16 cellular contexts compared by ENCODE assay signal in genomic region chr6:28525496-28526039, GRCh38. TPM values are rescaled to one million over a fixed set of nuclear protein-coding genes. Genes with fewer than 3 reads are reported as not detected.
DNase-seq lines count a peak whose midpoint lies in the region; ATAC-seq and TF ChIP-seq lines count a peak whose summit lies in the region.
"Had no signal": no experiment of that assay in that cellular context is flagged by ENCODE, and none has a peak within 500 bp of the region (broad histone marks: within the 10 kb centered on the region; RNA-seq: fewer than 3 reads in every experiment).

TSS of gene GPX5 (plus strand) at chr6:28525881. CDS start at chr6:28526014, 133 bp downstream.

- CTCF ChIA-PET in activated CD4-positive, alpha-beta T cell treated with anti-CD3 and anti-CD28 coated beads for 36 hours (lab: Charles Lee), result no interaction called here
- CTCF ChIA-PET in naive thymus-derived CD4-positive, alpha-beta T cell (lab: Charles Lee), result interaction anchor here (1.0 kb wide), 1 partner anchor 15 kb away, joined by 3 read pairs; no protein-coding TSS in a partner anchor

- DNase-seq in activated CD4-positive, alpha-beta T cell treated with anti-CD3 and anti-CD28 coated beads for 36 hours, result peak; percentile 45
- no peak for DNase-seq in activated CD4-positive, alpha-beta T cell treated with anti-CD3 and anti-CD28 coated beads for 4 hours
- DNase-seq in HT1080 (ENCODE audit: low read depth) (peak; percentile 50), prostate gland (ENCODE audit: low spot score) (no peak), endothelial cell (ENCODE audit: low spot score) (no peak)
- DNase-seq in naive thymus-derived CD4-positive, alpha-beta T cell, result peak in 6 of 9 donors; percentile 12 to 37 (median 22)
- DNase-seq: H7, NCI-H2107, right lobe of liver, SIG-M5, T1000 had no signal

- POLR2A ChIA-PET in activated CD4-positive, alpha-beta T cell treated with anti-CD3 and anti-CD28 coated beads for 36 hours (lab: Charles Lee), result no interaction called here
- POLR2A ChIA-PET in naive thymus-derived CD4-positive, alpha-beta T cell (lab: Charles Lee), result interaction anchor here (0.6 to 0.7 kb wide), 2 partner anchors 19 to 635 kb away, joined by 3 read pairs; a partner anchor contains a TSS

- no peaks in the 10 kb centered on the region for H3K36me3 Mint-ChIP-seq in activated CD4-positive, alpha-beta T cell treated with anti-CD3 and anti-CD28 coated beads for 36 hours (ENCODE audit: low read depth)
- no peaks in the 10 kb centered on the region for H3K36me3 Mint-ChIP-seq in activated T-helper 17 cell treated with anti-CD3 and anti-CD28 coated beads, Interleukin-2, amount 50 U/mL, for 72 hours (ENCODE audit: low read depth)
- H3K36me3 Mint-ChIP-seq in naive thymus-derived CD4-positive, alpha-beta T cell, result peaks cover 0 to 2% (median 0%) of the 10 kb centered on the region in 5 donors
- no peaks in the 10 kb centered on the region for H3K36me3 Mint-ChIP-seq in endothelial cell (ENCODE audit: low read depth, unreplicated experiment)

- no peaks in the 10 kb centered on the region for H3K9me3 ChIP-seq in naive thymus-derived CD4-positive, alpha-beta T cell (ENCODE audit: control insufficient read depth in 2 of 3, low read length in 3 of 3)
- H3K9me3 ChIP-seq in prostate gland, result no peaks in the 10 kb centered on the region
- H3K9me3 ChIP-seq: neutrophil, right lobe of liver had no signal

- H3K27me3 ChIP-seq in naive thymus-derived CD4-positive, alpha-beta T cell (ENCODE audit: control insufficient read depth in 2 of 2, insufficient read depth in 2 of 2, low read length in 2 of 2), result no peaks in the 10 kb centered on the region
- no peaks in the 10 kb centered on the region for H3K27me3 ChIP-seq in prostate gland (replicated peaks; ENCODE audit: insufficient read depth)
- H3K27me3 ChIP-seq: right lobe of liver had no signal

- no peak within 1 kb of the TSS for H3K27ac ChIP-seq in naive thymus-derived CD4-positive, alpha-beta T cell (ENCODE audit: low read depth, low read length)
- H3K27ac ChIP-seq in prostate gland, result no peak within 1 kb of the TSS
- H3K27ac ChIP-seq: neutrophil, right lobe of liver had no signal

- 68% methylated on average over 10 of the region's 10 CpGs for WGBS in prostate gland

- H3K4me1 ChIP-seq in naive thymus-derived CD4-positive, alpha-beta T cell (ENCODE audit: control insufficient read depth in 2 of 2, insufficient read depth in 2 of 2, low read length in 2 of 2), result peaks cover 0 to 25% of the 10 kb centered on the region in 2 donors
- no peaks in the 10 kb centered on the region for H3K4me1 ChIP-seq in prostate gland (replicated peaks)
- H3K4me1 ChIP-seq: right lobe of liver had no signal

- intact Hi-C loops in activated CD4-positive, alpha-beta T cell treated with anti-CD3 and anti-CD28 coated beads for 36 hours (cut with DNase I, micrococcal nuclease), result no loop called here
- intact Hi-C loops in naive thymus-derived CD4-positive, alpha-beta T cell (cut with micrococcal nuclease), result no loop called here
- intact Hi-C loops in prostate gland (cut with DNase I), result no loop called here

- no peak for TF ChIP-seq POLR2A in prostate gland (IDR thresholded peaks at IDR 0.05)

- H3K9me3 Mint-ChIP-seq in activated CD4-positive, alpha-beta T cell treated with anti-CD3 and anti-CD28 coated beads for 36 hours (ENCODE audit: low read depth), result no peaks in the 10 kb centered on the region
- no peaks in the 10 kb centered on the region for H3K9me3 Mint-ChIP-seq in activated T-helper 17 cell treated with anti-CD3 and anti-CD28 coated beads, Interleukin-2, amount 50 U/mL, for 72 hours
- H3K9me3 Mint-ChIP-seq in naive thymus-derived CD4-positive, alpha-beta T cell, result no peaks in the 10 kb centered on the region
- H3K9me3 Mint-ChIP-seq in endothelial cell (ENCODE audit: unreplicated experiment), result no peaks in the 10 kb centered on the region

- peaks cover 30% of the 10 kb centered on the region for H3K27me3 Mint-ChIP-seq in activated CD4-positive, alpha-beta T cell treated with anti-CD3 and anti-CD28 coated beads for 36 hours
- peaks cover 26% of the 10 kb centered on the region for H3K27me3 Mint-ChIP-seq in activated T-helper 17 cell treated with anti-CD3 and anti-CD28 coated beads, Interleukin-2, amount 50 U/mL, for 72 hours
- peaks cover 0 to 60% (median 42%) of the 10 kb centered on the region in 5 donors for H3K27me3 Mint-ChIP-seq in naive thymus-derived CD4-positive, alpha-beta T cell
- H3K27me3 Mint-ChIP-seq in endothelial cell (ENCODE audit: unreplicated experiment), result no peaks in the 10 kb centered on the region

- no peak for TF ChIP-seq CTCF in prostate gland (IDR thresholded peaks at IDR 0.05)
- no peak for TF ChIP-seq CTCF in endothelial cell (IDR thresholded peaks at IDR 0.05; ENCODE audit: unreplicated experiment)

- H3K4me3 Mint-ChIP-seq in activated CD4-positive, alpha-beta T cell treated with anti-CD3 and anti-CD28 coated beads for 36 hours, result no peak within 1 kb of the TSS
- H3K4me3 Mint-ChIP-seq in activated T-helper 17 cell treated with anti-CD3 and anti-CD28 coated beads, Interleukin-2, amount 50 U/mL, for 72 hours, result no peak within 1 kb of the TSS
- peak within 1 kb of the TSS in 3 of 10 donors; percentile 5 to 23 (median 10) for H3K4me3 Mint-ChIP-seq in naive thymus-derived CD4-positive, alpha-beta T cell
- H3K4me3 Mint-ChIP-seq in endothelial cell (ENCODE audit: unreplicated experiment), result no peak within 1 kb of the TSS

- H3K4me1 Mint-ChIP-seq in activated CD4-positive, alpha-beta T cell treated with anti-CD3 and anti-CD28 coated beads for 36 hours, result peaks cover 26% of the 10 kb centered on the region
- H3K4me1 Mint-ChIP-seq in activated T-helper 17 cell treated with anti-CD3 and anti-CD28 coated beads, Interleukin-2, amount 50 U/mL, for 72 hours, result peaks cover 8% of the 10 kb centered on the region
- H3K4me1 Mint-ChIP-seq in naive thymus-derived CD4-positive, alpha-beta T cell, result peaks cover 10 to 40% (median 30%) of the 10 kb centered on the region in 7 donors
- H3K4me1 Mint-ChIP-seq in endothelial cell (ENCODE audit: unreplicated experiment), result peaks cover 10% of the 10 kb centered on the region

- ATAC-seq in activated CD4-positive, alpha-beta T cell treated with anti-CD3 and anti-CD28 coated beads for 36 hours, result peak; percentile 65
- peak; percentile 68 for ATAC-seq in activated T-helper 17 cell treated with anti-CD3 and anti-CD28 coated beads, Interleukin-2, amount 50 U/mL, for 72 hours (replicated peaks)
- ATAC-seq in naive thymus-derived CD4-positive, alpha-beta T cell, result peak; percentile 48
- no peak for ATAC-seq in HG02678 (IDR thresholded peaks at IDR 0.05; ENCODE audit: unreplicated experiment)

- H3K36me3 ChIP-seq in naive thymus-derived CD4-positive, alpha-beta T cell (ENCODE audit: control insufficient read depth in 2 of 3, insufficient read depth in 3 of 3, low read length in 3 of 3), result no peaks in the 10 kb centered on the region
- no peaks in the 10 kb centered on the region for H3K36me3 ChIP-seq in prostate gland
- H3K36me3 ChIP-seq: neutrophil, right lobe of liver had no signal

- H3K4me3 ChIP-seq in naive thymus-derived CD4-positive, alpha-beta T cell (ENCODE audit: low read length), result no peak within 1 kb of the TSS
- no peak within 1 kb of the TSS for H3K4me3 ChIP-seq in prostate gland
- H3K4me3 ChIP-seq: lung, right lobe of liver had no signal

- H3K27ac Mint-ChIP-seq in activated CD4-positive, alpha-beta T cell treated with anti-CD3 and anti-CD28 coated beads for 36 hours, result no peak within 1 kb of the TSS
- no peak within 1 kb of the TSS for H3K27ac Mint-ChIP-seq in activated T-helper 17 cell treated with anti-CD3 and anti-CD28 coated beads, Interleukin-2, amount 50 U/mL, for 72 hours
- H3K27ac Mint-ChIP-seq in naive thymus-derived CD4-positive, alpha-beta T cell, result no peak within 1 kb of the TSS
- H3K27ac Mint-ChIP-seq in endothelial cell (ENCODE audit: unreplicated experiment), result no peak within 1 kb of the TSS

RNA-seq across cellular contexts. Expression of gene GPX5, which starts in this region (rescaled TPM):
- total RNA-seq in activated CD4-positive, alpha-beta T cell treated with anti-CD3 and anti-CD28 coated beads for 36 hours, result not detected
- not detected in 2 replicates for total RNA-seq in HT1080 (2014; rRNA removed; shearing (Covaris generic))
- not detected in 2 replicates for polyA plus RNA-seq in HT1080 (2015; cell fraction: cytosol; rRNA removed)
- not detected in 2 replicates for polyA plus RNA-seq in HT1080 (2015; cell fraction: nucleus; rRNA removed)
- total RNA-seq in activated T-helper 17 cell treated with anti-CD3 and anti-CD28 coated beads, Interleukin-2, amount 50 U/mL, for 72 hours, result not detected
- not detected for total RNA-seq in naive thymus-derived CD4-positive, alpha-beta T cell
- polyA plus RNA-seq in naive thymus-derived CD4-positive, alpha-beta T cell, result not detected
- not detected for total RNA-seq in prostate gland
- total RNA-seq in endothelial cell (ENCODE audit: unreplicated experiment), result not detected
- total RNA-seq: fibroblast of lung, H7, lung, right lobe of liver had no signal
- polyA plus RNA-seq: fibroblast of lung, lung had no signal

Comparison
In these comparisons a context has a peak if more than half of its experiments do, and no peak if none do; other contexts are left out.
1. Peak in DNase-seq and ATAC-seq in activated CD4-positive, alpha-beta T cell treated with anti-CD3 and anti-CD28 coated beads for 36 hours; RNA of the gene not detected or under 1 TPM.
2. Peak in DNase-seq in HT1080; RNA of the gene not detected or under 1 TPM.
3. Peak in ATAC-seq in activated T-helper 17 cell treated with anti-CD3 and anti-CD28 coated beads, Interleukin-2, amount 50 U/mL, for 72 hours; RNA of the gene not detected or under 1 TPM.
4. Peak in DNase-seq and ATAC-seq in naive thymus-derived CD4-positive, alpha-beta T cell; RNA of the gene not detected or under 1 TPM.